9 cellular contexts compared by ENCODE assay signal in genomic region chr3:36944641-36945270, GRCh38. TPM values are rescaled to one million over a fixed set of nuclear protein-coding genes. Genes with fewer than 3 reads are reported as not detected.
DNase-seq lines count a peak whose midpoint lies in the region; ATAC-seq and TF ChIP-seq lines count a peak whose summit lies in the region.
"Had no signal": no experiment of that assay in that cellular context is flagged by ENCODE, and none has a peak within 500 bp of the region (broad histone marks: within the 10 kb centered on the region; RNA-seq: fewer than 3 reads in every experiment).

TSS of gene TRANK1 (minus strand) at chr3:36945054. CDS start at chr3:36944809, 245 bp downstream.

- TF ChIP-seq CTCF in RWPE2 (IDR thresholded peaks at IDR 0.05; ENCODE audit: poor library complexity, severe bottlenecking) (no peak), left ventricle myocardium inferior (IDR thresholded peaks at IDR 0.05; ENCODE audit: borderline replicate concordance) (no peak), psoas muscle (IDR thresholded peaks at IDR 0.05) (no peak), upper lobe of right lung (IDR thresholded peaks at IDR 0.05) (no peak)

- H3K27ac ChIP-seq in RWPE2 (ENCODE audit: poor library complexity, severe bottlenecking) (no peak within 1 kb of the TSS), left ventricle myocardium inferior (replicated peaks) (peak within 1 kb of the TSS; percentile 62), psoas muscle (peak within 1 kb of the TSS; percentile 55), upper lobe of right lung (peak within 1 kb of the TSS; percentile 88)
- H3K27ac ChIP-seq: C4-2B had no signal

- DNase-seq in NCI-H1092 treated with DMSO at 0.1 percent for 48 hours (lab: John Stamatoyannopoulos, UW), result peak; percentile 29
- no peak for DNase-seq in NCI-H1092 (lab: John Stamatoyannopoulos, UW)
- no peak for DNase-seq in RWPE2 (ENCODE audit: low spot score)
- DNase-seq in left ventricle myocardium inferior, result peak; percentile 63
- peak; percentile 67 to 78 for DNase-seq in psoas muscle
- DNase-seq in upper lobe of right lung, result peak; percentile 89

- WGBS in psoas muscle, 3 donors, result 1 to 3% (median 2%) methylated on average over 32 to 68 of the region's 68 CpGs

- no peaks in the 10 kb centered on the region for H3K9me3 Mint-ChIP-seq in activated naive CD8-positive, alpha-beta T cell (ENCODE audit: low read depth)

- intact Hi-C loops in left ventricle myocardium inferior (cut with micrococcal nuclease) (no loop called here), psoas muscle (cut with DNase I) (no loop called here), upper lobe of right lung (cut with DNase I) (no loop called here)

- H3K27me3 ChIP-seq in RWPE2 (ENCODE audit: insufficient read depth, poor library complexity, severe bottlenecking) (no peaks in the 10 kb centered on the region), left ventricle myocardium inferior (ENCODE audit: low read depth) (no peaks in the 10 kb centered on the region), psoas muscle (ENCODE audit: insufficient read depth in 3 of 3, low read length in 2 of 3) (peaks cover 0 to 18% (median 8%) of the 10 kb centered on the region in 3 donors), upper lobe of right lung (no peaks in the 10 kb centered on the region)

- peaks cover 19% of the 10 kb centered on the region for H3K4me1 Mint-ChIP-seq in activated naive CD8-positive, alpha-beta T cell (ENCODE audit: low read depth)

- peak within 1 kb of the TSS; percentile 81 for H3K4me3 Mint-ChIP-seq in activated naive CD8-positive, alpha-beta T cell

- H3K27ac Mint-ChIP-seq in activated naive CD8-positive, alpha-beta T cell, result peak within 1 kb of the TSS; percentile 50

- H3K36me3 ChIP-seq in RWPE2 (ENCODE audit: low read depth) (no peaks in the 10 kb centered on the region), left ventricle myocardium inferior (no peaks in the 10 kb centered on the region), psoas muscle (ENCODE audit: insufficient read depth in 1 of 2, low read depth in 1 of 2) (no peaks in the 10 kb centered on the region), upper lobe of right lung (no peaks in the 10 kb centered on the region)

- H3K4me1 ChIP-seq in RWPE2 (ENCODE audit: insufficient read depth, poor library complexity, severe bottlenecking), result no peaks in the 10 kb centered on the region
- H3K4me1 ChIP-seq in left ventricle myocardium inferior, result peaks cover 20% of the 10 kb centered on the region
- no peaks in the 10 kb centered on the region for H3K4me1 ChIP-seq in psoas muscle
- H3K4me1 ChIP-seq in upper lobe of right lung, result peaks cover 16% of the 10 kb centered on the region

- no peaks in the 10 kb centered on the region for H3K27me3 Mint-ChIP-seq in activated naive CD8-positive, alpha-beta T cell

- ATAC-seq in HG03064 (IDR thresholded peaks at IDR 0.05; ENCODE audit: low read depth, unreplicated experiment), result peak; percentile 57
- peak; percentile 62 for ATAC-seq in RWPE2 (ENCODE audit: low read depth)
- ATAC-seq in psoas muscle, result peak; percentile 43 to 74 (median 46)
- peak; percentile 87 for ATAC-seq in upper lobe of right lung

- H3K9me3 ChIP-seq in RWPE2 (ENCODE audit: severe bottlenecking) (peaks cover 4% of the 10 kb centered on the region), left ventricle myocardium inferior (replicated peaks) (peaks cover 27% of the 10 kb centered on the region), psoas muscle (no peaks in the 10 kb centered on the region), upper lobe of right lung (peaks cover 10% of the 10 kb centered on the region)

- H3K36me3 Mint-ChIP-seq in activated naive CD8-positive, alpha-beta T cell, result peaks cover 13% of the 10 kb centered on the region

- H3K4me3 ChIP-seq in RWPE2 (ENCODE audit: severe bottlenecking) (peak within 1 kb of the TSS; percentile 45), left ventricle myocardium inferior (peak within 1 kb of the TSS; percentile 80), psoas muscle (peak within 1 kb of the TSS; percentile 83), upper lobe of right lung (peak within 1 kb of the TSS; percentile 93)

RNA-seq across cellular contexts. Expression of gene TRANK1, which starts in this region (rescaled TPM):
- total RNA-seq in left ventricle myocardium inferior (6.6 TPM), psoas muscle (1 to 10 TPM in 3 of 4 donors, under 1 TPM in 1; 0.63 to 4.5 (median 1.9) TPM), upper lobe of right lung (38.5 TPM)
- under 1 TPM; 0.28 to 0.60 (median 0.43) TPM for polyA plus RNA-seq in psoas muscle

Comparison
In these comparisons a context has a peak if more than half of its experiments do, and no peak if none do; other contexts are left out.
1. DNase-seq: peak in NCI-H1092 treated with DMSO at 0.1 percent for 48 hours (single experiment), left ventricle myocardium inferior (single experiment), psoas muscle (2 of 2) and upper lobe of right lung (single experiment); none in NCI-H1092 (single experiment) and RWPE2 (single experiment).
2. Peak in every context shown above with its lines, with median percentiles within 50 percentile points of each other: ATAC-seq and H3K4me3 ChIP-seq.